Comparison of ENCODE assay signal across 28 cellular contexts in genomic region chr2:108485253-108485652, GRCh38.
"Had no signal": no experiment of that assay in that cellular context is flagged by ENCODE, and none has a peak within 500 bp of the region (broad histone marks: within the 10 kb centered on the region; RNA-seq: fewer than 3 reads in every experiment).

No MANE protein-coding gene starts in this region.

- H3K9me3 ChIP-seq: neutrophil, psoas muscle, right lobe of liver, sigmoid colon, stomach, thoracic aorta, thyroid gland, tibial nerve, upper lobe of left lung, vagina had no signal

- H3K9me3 Mint-ChIP-seq: natural killer cell treated with Interleukin-12 subunit alpha and Interleukin-12 subunit beta and Interleukin-15 and Interleukin-18, amount 100 ng/mL, for 72 hours; neural crest cell; stimulated activated effector memory CD8-positive, alpha-beta T cell treated with anti-CD3 and anti-CD28 coated beads, Interleukin-12 subunit alpha, Interleukin-12 subunit beta, amount 100 ng/mL, for 72 hours; stimulated activated naive B cell treated with anti-CD40 and anti-IgM and Interleukin-4, amounts not matched to agents 10 μg/mL and 1 μg/mL and 100 μg/mL, for 72 hours; stimulated activated naive CD8-positive, alpha-beta T cell treated with anti-CD3 and anti-CD28 coated beads, Interleukin-15, Interleukin-2, amounts not matched to agents 100 ng/mL and 50 ng/mL, for 24 hours had no signal

- H3K4me1 ChIP-seq: parathyroid adenoma, psoas muscle, right lobe of liver, sigmoid colon, stomach, thyroid gland, tibial nerve, upper lobe of left lung, vagina had no signal

- H3K4me3 ChIP-seq: psoas muscle, right lobe of liver, sigmoid colon, stomach, thoracic aorta, thyroid gland, tibial nerve, upper lobe of left lung, vagina had no signal

- H3K27me3 Mint-ChIP-seq: natural killer cell treated with Interleukin-12 subunit alpha and Interleukin-12 subunit beta and Interleukin-15 and Interleukin-18, amount 100 ng/mL, for 72 hours; progenitor cell of endocrine pancreas; stimulated activated naive B cell treated with anti-CD40 and anti-IgM and Interleukin-4, amounts not matched to agents 10 μg/mL and 1 μg/mL and 100 μg/mL, for 72 hours; stimulated activated naive CD8-positive, alpha-beta T cell treated with anti-CD3 and anti-CD28 coated beads, Interleukin-15, Interleukin-2, amounts not matched to agents 100 ng/mL and 50 ng/mL, for 24 hours had no signal

- H3K4me1 Mint-ChIP-seq: nephron progenitor cell; neural crest cell; stimulated activated effector memory CD8-positive, alpha-beta T cell treated with anti-CD3 and anti-CD28 coated beads, Interleukin-12 subunit alpha, Interleukin-12 subunit beta, amount 100 ng/mL, for 72 hours; stimulated activated naive B cell treated with anti-CD40 and anti-IgM and Interleukin-4, amounts not matched to agents 10 μg/mL and 1 μg/mL and 100 μg/mL, for 72 hours had no signal

- DNase-seq: nephron progenitor cell; nucleus accumbens; posterior cingulate gyrus; psoas muscle; right cardiac atrium; right lobe of liver; sigmoid colon; small intestine; stimulated activated CD4-positive, alpha-beta T cell treated with anti-CD3 and anti-CD28 coated beads, Interleukin-15, amount 100 ng/mL, for 24 hours; stimulated activated CD4-positive, alpha-beta T cell treated with anti-CD3 and anti-CD28 coated beads, Interleukin-2, amount 100 ng/mL, for 24 hours; stimulated activated CD4-positive, alpha-beta T cell treated with anti-CD3 and anti-CD28 coated beads, Interleukin-2, amount 100 ng/mL, for 48 hours; stimulated activated CD4-positive, alpha-beta T cell treated with anti-CD3 and anti-CD28 coated beads, Interleukin-4, amount 100 ng/mL, for 24 hours; stimulated activated naive B cell treated with anti-CD40 and anti-IgM and Interleukin-4, amounts not matched to agents 10 μg/mL and 1 μg/mL and 100 μg/mL, for 72 hours; stimulated activated naive CD4-positive, alpha-beta T cell treated with Interleukin-2 at 50 U/mL for 16 hours; stomach; thyroid gland; trophoblast cell; upper lobe of left lung had no signal

- H3K4me3 Mint-ChIP-seq: natural killer cell treated with Interleukin-12 subunit alpha and Interleukin-12 subunit beta and Interleukin-15 and Interleukin-18, amount 100 ng/mL, for 72 hours; nephron progenitor cell; neural crest cell; stimulated activated effector memory CD8-positive, alpha-beta T cell treated with anti-CD3 and anti-CD28 coated beads, Interleukin-12 subunit alpha, Interleukin-12 subunit beta, amount 100 ng/mL, for 72 hours; stimulated activated naive B cell treated with anti-CD40 and anti-IgM and Interleukin-4, amounts not matched to agents 10 μg/mL and 1 μg/mL and 100 μg/mL, for 72 hours; stimulated activated naive CD8-positive, alpha-beta T cell treated with anti-CD3 and anti-CD28 coated beads, Interleukin-15, Interleukin-2, amounts not matched to agents 100 ng/mL and 50 ng/mL, for 24 hours had no signal

- ATAC-seq: natural killer cell treated with Interleukin-12 subunit alpha and Interleukin-12 subunit beta and Interleukin-15 and Interleukin-18, amount 100 ng/mL, for 72 hours; psoas muscle; right cardiac atrium; right lobe of liver; stimulated activated effector memory CD8-positive, alpha-beta T cell treated with anti-CD3 and anti-CD28 coated beads, Interleukin-12 subunit alpha, Interleukin-12 subunit beta, amount 100 ng/mL, for 72 hours; stimulated activated naive B cell treated with anti-CD40 and anti-IgM and Interleukin-4, amounts not matched to agents 10 μg/mL and 1 μg/mL and 100 μg/mL, for 72 hours had no signal

- H3K27ac Mint-ChIP-seq: natural killer cell treated with Interleukin-12 subunit alpha and Interleukin-12 subunit beta and Interleukin-15 and Interleukin-18, amount 100 ng/mL, for 72 hours; nephron progenitor cell; progenitor cell of endocrine pancreas; stimulated activated effector memory CD8-positive, alpha-beta T cell treated with anti-CD3 and anti-CD28 coated beads, Interleukin-12 subunit alpha, Interleukin-12 subunit beta, amount 100 ng/mL, for 72 hours; stimulated activated naive B cell treated with anti-CD40 and anti-IgM and Interleukin-4, amounts not matched to agents 10 μg/mL and 1 μg/mL and 100 μg/mL, for 72 hours; stimulated activated naive CD8-positive, alpha-beta T cell treated with anti-CD3 and anti-CD28 coated beads, Interleukin-15, Interleukin-2, amounts not matched to agents 100 ng/mL and 50 ng/mL, for 24 hours had no signal
